Comparison of ENCODE assay signal across 1 cellular context in the genomic region with DNA sequence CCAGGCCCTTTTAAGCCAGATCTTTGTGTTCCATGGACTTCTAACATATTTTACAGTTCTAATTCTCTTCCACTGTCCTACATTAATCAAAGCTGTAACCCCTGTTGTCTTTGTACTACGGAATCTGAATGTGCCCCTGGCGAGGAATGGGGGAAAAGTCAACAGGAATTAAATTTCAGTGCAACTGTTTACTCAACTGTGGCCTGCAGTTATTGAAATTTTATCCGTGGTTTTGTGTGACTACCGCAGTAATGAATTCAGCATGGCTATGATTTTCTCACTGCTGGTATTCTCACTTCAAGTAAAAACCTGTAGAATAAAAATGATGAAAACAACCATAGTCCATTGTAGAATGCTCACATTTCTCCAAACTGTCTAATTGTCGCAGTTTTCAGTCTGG.
TF ChIP-seq lines count a peak whose summit lies in the region.

No MANE protein-coding gene starts in this region.

TF ChIP-seq in HEK293, 187 proteins besides CTCF, POLR2A, EP300 and RAD21 (continued from another document):
- TF ChIP-seq ZBTB26 (tag by site-specific recombination; optimal IDR thresholded peaks at IDR 0.05) (no peak), ZNF76 (tag by site-specific recombination; IDR thresholded peaks at IDR 0.05; ENCODE audit: borderline replicate concordance, low read depth) (no peak), HIC1 (tag by site-specific recombination; IDR thresholded peaks at IDR 0.05) (no peak), FEZF1 (tag by site-specific recombination; IDR thresholded peaks at IDR 0.05) (peak; percentile 56; the same call in 1 of the 2 replicates), ZNF514 (tag by site-specific recombination; IDR thresholded peaks at IDR 0.05) (no peak), ZNF629 (tag by site-specific recombination; IDR thresholded peaks at IDR 0.05) (peak; percentile 40; the same call in 1 of the 2 replicates), ZNF354C (tag by site-specific recombination; IDR thresholded peaks at IDR 0.05; ENCODE audit: borderline replicate concordance, low read depth) (no peak), ZNF292 (tag by site-specific recombination; IDR thresholded peaks at IDR 0.05; ENCODE audit: borderline replicate concordance, low read depth) (no peak), SP7 (tag by site-specific recombination; IDR thresholded peaks at IDR 0.05) (peak; percentile 57; the same call in 1 of the 2 replicates), BCL11B (tag by site-specific recombination; IDR thresholded peaks at IDR 0.05; ENCODE audit: low read depth) (no peak), ZSCAN30 (tag by site-specific recombination; IDR thresholded peaks at IDR 0.05) (peak; percentile 100), SP3 (tag by site-specific recombination; IDR thresholded peaks at IDR 0.05) (no peak), ZNF48 (tag by site-specific recombination; IDR thresholded peaks at IDR 0.05) (no peak), GFI1B (tag by site-specific recombination; IDR thresholded peaks at IDR 0.05) (peak; percentile 50; the same call in 1 of the 2 replicates), ZNF660 (tag by site-specific recombination; IDR thresholded peaks at IDR 0.05) (peak; percentile 54; the same call in 1 of the 2 replicates), ZXDB (tag by site-specific recombination; IDR thresholded peaks at IDR 0.05) (peak; percentile 85), ZNF341 (tag by site-specific recombination; IDR thresholded peaks at IDR 0.05; ENCODE audit: low read depth) (no peak), SCRT1 (tag by site-specific recombination; IDR thresholded peaks at IDR 0.05; ENCODE audit: borderline replicate concordance) (peak; percentile 38; the same call in 1 of the 2 replicates), HOXC10 (CRISPR knock-in tag; IDR thresholded peaks at IDR 0.05) (no peak), MYNN (tag by site-specific recombination; IDR thresholded peaks at IDR 0.05; ENCODE audit: borderline replicate concordance) (no peak), SCRT2 (tag by site-specific recombination; IDR thresholded peaks at IDR 0.05) (peak; percentile 69), ZNF426 (tag by site-specific recombination; IDR thresholded peaks at IDR 0.05) (no peak), KLF10 (tag by site-specific recombination; IDR thresholded peaks at IDR 0.05) (no peak), ZNF600 (tag by site-specific recombination; IDR thresholded peaks at IDR 0.05) (no peak), ZNF248 (tag by site-specific recombination; IDR thresholded peaks at IDR 0.05) (no peak), ZBTB10 (tag by site-specific recombination; IDR thresholded peaks at IDR 0.05) (no peak), OSR2 (tag by site-specific recombination; IDR thresholded peaks at IDR 0.05) (peak; percentile 91), ZNF473 (tag by site-specific recombination; IDR thresholded peaks at IDR 0.05) (no peak), ZNF211 (tag by site-specific recombination; IDR thresholded peaks at IDR 0.05; ENCODE audit: low read depth) (no peak), ZNF843 (tag by site-specific recombination; IDR thresholded peaks at IDR 0.05) (0 out of 2 replicates have a peak, but pooled peaks have one; percentile 37), PRDM2 (tag by site-specific recombination; IDR thresholded peaks at IDR 0.05; ENCODE audit: borderline replicate concordance) (no peak), ZFP69B (tag by site-specific recombination; IDR thresholded peaks at IDR 0.05) (no peak), ZNF169 (tag by site-specific recombination; IDR thresholded peaks at IDR 0.05) (no peak), ZNF114 (tag by site-specific recombination; IDR thresholded peaks at IDR 0.05) (no peak), ZNF596 (tag by site-specific recombination; IDR thresholded peaks at IDR 0.05) (0 out of 2 replicates have a peak, but pooled peaks have one; percentile 26), ZNF302 (tag by site-specific recombination; IDR thresholded peaks at IDR 0.05; ENCODE audit: low read depth) (no peak), ZEB2 (tag by site-specific recombination; IDR thresholded peaks at IDR 0.05) (peak; percentile 66; the same call in 1 of the 2 replicates), ZNF785 (tag by site-specific recombination; IDR thresholded peaks at IDR 0.05) (no peak), WT1 (tag by site-specific recombination; IDR thresholded peaks at IDR 0.05) (peak; percentile 34; the same call in 1 of the 2 replicates), ZNF530 (tag by site-specific recombination; IDR thresholded peaks at IDR 0.05; ENCODE audit: low read depth) (no peak)
- TF ChIP-seq, protein P1, sequence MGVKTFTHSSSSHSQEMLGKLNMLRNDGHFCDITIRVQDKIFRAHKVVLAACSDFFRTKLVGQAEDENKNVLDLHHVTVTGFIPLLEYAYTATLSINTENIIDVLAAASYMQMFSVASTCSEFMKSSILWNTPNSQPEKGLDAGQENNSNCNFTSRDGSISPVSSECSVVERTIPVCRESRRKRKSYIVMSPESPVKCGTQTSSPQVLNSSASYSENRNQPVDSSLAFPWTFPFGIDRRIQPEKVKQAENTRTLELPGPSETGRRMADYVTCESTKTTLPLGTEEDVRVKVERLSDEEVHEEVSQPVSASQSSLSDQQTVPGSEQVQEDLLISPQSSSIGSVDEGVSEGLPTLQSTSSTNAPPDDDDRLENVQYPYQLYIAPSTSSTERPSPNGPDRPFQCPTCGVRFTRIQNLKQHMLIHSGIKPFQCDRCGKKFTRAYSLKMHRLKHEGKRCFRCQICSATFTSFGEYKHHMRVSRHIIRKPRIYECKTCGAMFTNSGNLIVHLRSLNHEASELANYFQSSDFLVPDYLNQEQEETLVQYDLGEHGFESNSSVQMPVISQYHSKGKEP (tag by site-specific recombination; IDR thresholded peaks at IDR 0.05), result peak; percentile 93
- TF ChIP-seq, protein P2, sequence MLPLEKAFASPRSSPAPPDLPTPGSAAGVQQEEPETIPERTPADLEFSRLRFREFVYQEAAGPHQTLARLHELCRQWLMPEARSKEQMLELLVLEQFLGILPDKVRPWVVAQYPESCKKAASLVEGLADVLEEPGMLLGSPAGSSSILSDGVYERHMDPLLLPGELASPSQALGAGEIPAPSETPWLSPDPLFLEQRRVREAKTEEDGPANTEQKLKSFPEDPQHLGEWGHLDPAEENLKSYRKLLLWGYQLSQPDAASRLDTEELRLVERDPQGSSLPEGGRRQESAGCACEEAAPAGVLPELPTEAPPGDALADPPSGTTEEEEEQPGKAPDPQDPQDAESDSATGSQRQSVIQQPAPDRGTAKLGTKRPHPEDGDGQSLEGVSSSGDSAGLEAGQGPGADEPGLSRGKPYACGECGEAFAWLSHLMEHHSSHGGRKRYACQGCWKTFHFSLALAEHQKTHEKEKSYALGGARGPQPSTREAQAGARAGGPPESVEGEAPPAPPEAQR (tag by site-specific recombination; IDR thresholded peaks at IDR 0.05), result no peak
- TF ChIP-seq, protein P3, sequence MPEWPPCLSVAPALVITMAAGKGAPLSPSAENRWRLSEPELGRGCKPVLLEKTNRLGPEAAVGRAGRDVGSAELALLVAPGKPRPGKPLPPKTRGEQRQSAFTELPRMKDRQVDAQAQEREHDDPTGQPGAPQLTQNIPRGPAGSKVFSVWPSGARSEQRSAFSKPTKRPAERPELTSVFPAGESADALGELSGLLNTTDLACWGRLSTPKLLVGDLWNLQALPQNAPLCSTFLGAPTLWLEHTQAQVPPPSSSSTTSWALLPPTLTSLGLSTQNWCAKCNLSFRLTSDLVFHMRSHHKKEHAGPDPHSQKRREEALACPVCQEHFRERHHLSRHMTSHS (tag by site-specific recombination; IDR thresholded peaks at IDR 0.05), result no peak
- TF ChIP-seq, protein P4, sequence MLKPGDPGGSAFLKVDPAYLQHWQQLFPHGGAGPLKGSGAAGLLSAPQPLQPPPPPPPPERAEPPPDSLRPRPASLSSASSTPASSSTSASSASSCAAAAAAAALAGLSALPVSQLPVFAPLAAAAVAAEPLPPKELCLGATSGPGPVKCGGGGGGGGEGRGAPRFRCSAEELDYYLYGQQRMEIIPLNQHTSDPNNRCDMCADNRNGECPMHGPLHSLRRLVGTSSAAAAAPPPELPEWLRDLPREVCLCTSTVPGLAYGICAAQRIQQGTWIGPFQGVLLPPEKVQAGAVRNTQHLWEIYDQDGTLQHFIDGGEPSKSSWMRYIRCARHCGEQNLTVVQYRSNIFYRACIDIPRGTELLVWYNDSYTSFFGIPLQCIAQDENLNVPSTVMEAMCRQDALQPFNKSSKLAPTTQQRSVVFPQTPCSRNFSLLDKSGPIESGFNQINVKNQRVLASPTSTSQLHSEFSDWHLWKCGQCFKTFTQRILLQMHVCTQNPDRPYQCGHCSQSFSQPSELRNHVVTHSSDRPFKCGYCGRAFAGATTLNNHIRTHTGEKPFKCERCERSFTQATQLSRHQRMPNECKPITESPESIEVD (tag by site-specific recombination; IDR thresholded peaks at IDR 0.05), result peak; percentile 98
TF ChIP-seq in HEK293: peak in this region for 22.
